ENCODE assay signal across 14 cellular contexts in the genomic region with DNA sequence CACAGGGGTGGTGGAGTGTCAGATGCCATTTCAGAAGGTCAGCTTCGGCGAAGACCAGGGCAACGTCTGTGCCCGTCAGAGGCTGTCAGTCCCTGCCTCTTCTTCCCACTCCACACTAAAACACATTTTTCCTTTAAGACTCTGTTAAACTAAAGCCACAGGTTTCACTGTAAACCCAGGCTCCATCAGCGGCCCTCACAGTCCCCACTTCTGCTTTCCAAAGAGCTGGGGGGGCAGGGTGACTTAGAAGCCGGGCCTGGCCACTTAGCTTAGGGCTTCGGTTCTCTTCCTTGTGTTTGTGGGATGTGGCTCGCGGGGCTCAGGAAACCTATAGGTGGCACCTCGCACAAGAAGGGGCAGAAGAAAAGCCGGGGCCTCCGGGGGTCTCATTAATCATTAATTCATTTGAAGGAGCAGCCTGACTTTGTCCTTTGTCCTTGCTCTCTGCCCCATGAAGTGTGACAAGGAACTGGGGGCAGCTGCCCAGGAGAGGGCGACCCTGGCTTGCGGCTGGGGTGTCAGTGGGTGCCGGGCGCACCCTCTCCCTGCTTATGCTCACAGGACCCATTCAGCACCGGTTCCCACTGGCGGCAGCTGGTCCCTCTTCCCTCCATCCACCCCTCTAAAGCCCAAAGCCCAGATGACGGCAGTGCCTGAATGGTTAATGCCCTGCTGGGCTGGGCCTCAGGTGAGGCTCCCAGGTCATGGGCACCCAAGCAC. TPM values are rescaled to one million over a fixed set of nuclear protein-coding genes. Genes with fewer than 3 reads are reported as not detected.
DNase-seq lines count a peak whose midpoint lies in the region; ATAC-seq and TF ChIP-seq lines count a peak whose summit lies in the region.
"Had no signal": no experiment of that assay in that cellular context is flagged by ENCODE, and none has a peak within 500 bp of the region (broad histone marks: within the 10 kb centered on the region; RNA-seq: fewer than 3 reads in every experiment).

No MANE protein-coding gene starts in this region.

- CTCF ChIA-PET in T-cell (lab: Charles Lee), result no interaction called here

- H3K36me3 ChIP-seq in ovary (no peaks in the 10 kb centered on the region), prostate gland (no peaks in the 10 kb centered on the region)

- TF ChIP-seq CTCF in ovary (IDR thresholded peaks at IDR 0.05), result no peak
- no peak for TF ChIP-seq CTCF in prostate gland (IDR thresholded peaks at IDR 0.05)

- DNase-seq in CD1c-positive myeloid dendritic cell (ENCODE audit: extremely low spot score) (peak; percentile 85), T-cell (peak in 1 of 34 experiments; percentile 43), memory B cell (ENCODE audit: low spot score in 2 of 2) (peak; percentile 46 to 48), ovary (no peak), prostate gland (ENCODE audit: low spot score) (no peak)
- no peak for DNase-seq in stimulated activated CD4-positive, alpha-beta T cell treated with anti-CD3 and anti-CD28 coated beads, Interleukin-1b, Interleukin-23, amount 100 ng/mL, for 48 hours
- DNase-seq: COR-L47, GOT3, NCI-H1436 treated with DMSO at 0.1 percent for 48 hours, nephron progenitor cell, PC-9 had no signal

- H3K36me3 Mint-ChIP-seq in IgD-negative memory B cell (peaks cover 1% of the 10 kb centered on the region), T-cell (no peaks in the 10 kb centered on the region), memory B cell (no peaks in the 10 kb centered on the region)

- H3K27me3 ChIP-seq in ovary (no peaks in the 10 kb centered on the region), prostate gland (replicated peaks; ENCODE audit: insufficient read depth) (no peaks in the 10 kb centered on the region)

- TF ChIP-seq POLR2A in ovary (IDR thresholded peaks at IDR 0.05), result no peak
- TF ChIP-seq POLR2A in prostate gland (IDR thresholded peaks at IDR 0.05), result no peak

- H3K27me3 Mint-ChIP-seq in IgD-negative memory B cell, result no peaks in the 10 kb centered on the region
- H3K27me3 Mint-ChIP-seq in T-cell, result no peaks in the 10 kb centered on the region
- no peaks in the 10 kb centered on the region for H3K27me3 Mint-ChIP-seq in memory B cell

- H3K27ac ChIP-seq in ovary, result no peak overlapping the region
- no peak overlapping the region for H3K27ac ChIP-seq in prostate gland
- H3K27ac ChIP-seq: PC-9 had no signal

- H3K9me3 ChIP-seq in ovary, result no peaks in the 10 kb centered on the region
- H3K9me3 ChIP-seq in prostate gland, result no peaks in the 10 kb centered on the region

- peaks cover 8% of the 10 kb centered on the region for H3K4me1 ChIP-seq in ovary (ENCODE audit: insufficient read depth)
- H3K4me1 ChIP-seq in prostate gland (replicated peaks), result peaks cover 4% of the 10 kb centered on the region

- TF ChIP-seq EP300 in ovary (IDR thresholded peaks at IDR 0.05), result no peak

- ATAC-seq in T-cell (replicated peaks in 1 of 4) (no peak), memory B cell (ENCODE audit: low read depth) (peak; percentile 43), GM18867 (IDR thresholded peaks at IDR 0.05; ENCODE audit: unreplicated experiment) (no peak)

- H3K9me3 Mint-ChIP-seq in IgD-negative memory B cell (no peaks in the 10 kb centered on the region), T-cell (no peaks in the 10 kb centered on the region), memory B cell (no peaks in the 10 kb centered on the region)
- H3K9me3 Mint-ChIP-seq: nephron progenitor cell had no signal

- H3K4me1 Mint-ChIP-seq in IgD-negative memory B cell (peaks cover 16 to 20% (median 18%) of the 10 kb centered on the region in 3 donors), T-cell (peaks cover 19 to 30% (median 25%) of the 10 kb centered on the region in 3 donors), memory B cell (peaks cover 21% of the 10 kb centered on the region)

- POLR2A ChIA-PET in T-cell (lab: Charles Lee), result interaction anchor here in 1 of 2 donors (0.8 kb wide), 1 partner anchor 120 kb away, joined by 3 read pairs; a partner anchor contains a TSS

- 88 to 89% (median 89%) methylated on average over 19 of the region's 19 CpGs for WGBS in ovary, 3 donors
- WGBS in prostate gland, result 74% methylated on average over 19 of the region's 19 CpGs

- H3K27ac Mint-ChIP-seq in IgD-negative memory B cell (peak overlapping the region; percentile 71 to 82 (median 81)), T-cell (peak overlapping the region; percentile 46 to 58), memory B cell (peak overlapping the region; percentile 87)

- H3K4me3 ChIP-seq in ovary (no peak overlapping the region), prostate gland (no peak overlapping the region)
- H3K4me3 ChIP-seq: PC-9 had no signal

- H3K4me3 Mint-ChIP-seq in IgD-negative memory B cell, result peak overlapping the region in 3 of 4 donors; percentile 16 to 71 (median 48)
- no peak overlapping the region for H3K4me3 Mint-ChIP-seq in T-cell
- H3K4me3 Mint-ChIP-seq in memory B cell, result peak overlapping the region; percentile 11
- H3K4me3 Mint-ChIP-seq: nephron progenitor cell had no signal

- intact Hi-C loops in ovary (cut with DNase I) (no loop called here), prostate gland (cut with DNase I) (loop anchor here (5.0 kb wide), 1 partner anchor 149 kb away; a partner anchor contains a TSS)

RNA-seq across cellular contexts. Expression of a gene that starts 4.1 kb away (rescaled TPM):
- polyA plus RNA-seq in IgD-negative memory B cell (17.8 TPM), ovary (1 to 10 TPM; 2.7 to 3.4 TPM)
- total RNA-seq in T-cell (10 to 100 TPM; 18.7 to 72.2 (median 22.6) TPM), ovary (1 to 10 TPM; 3.2 to 8.7 (median 4.6) TPM), prostate gland (10 to 100 TPM; 11.7 to 13.3 TPM)

RNA-seq across cellular contexts. Expression of a gene that starts 8.1 kb away (rescaled TPM):
- polyA plus RNA-seq in IgD-negative memory B cell (54.2 TPM), ovary (10 to 100 TPM in 1 of 2 donors, 1 to 10 TPM in 1; 4.3 to 15.8 TPM)
- total RNA-seq in T-cell (10 to 100 TPM; 35.6 to 79.1 (median 77.8) TPM), ovary (10 to 100 TPM; 21.2 to 41.7 (median 25.5) TPM), prostate gland (100 to 1,000 TPM in 1 of 2 donors, 10 to 100 TPM in 1; 36.1 to 106 TPM)

RNA-seq across cellular contexts. Expression of a gene that starts 23.8 kb away (rescaled TPM):
- 2.3 TPM for polyA plus RNA-seq in IgD-negative memory B cell
- 1 to 10 TPM in 2 of 5 donors, under 1 TPM in 3; 0.48 to 1.3 (median 0.92) TPM for total RNA-seq in T-cell
- total RNA-seq in ovary, result under 1 TPM in 6 of 7 donors, not detected in 1; 0.11 to 0.72 (median 0.34) TPM
- under 1 TPM in 1 of 2 donors, not detected in 1; 0.31 TPM for polyA plus RNA-seq in ovary
- total RNA-seq in prostate gland, result 1 to 10 TPM in 1 of 2 donors, under 1 TPM in 1; 0.27 to 4.7 TPM
- total RNA-seq: subcutaneous adipose tissue had no signal

RNA-seq across cellular contexts. Expression of a gene that starts 44.2 kb away (rescaled TPM):
- polyA plus RNA-seq in IgD-negative memory B cell, result 1.2 TPM
- total RNA-seq in T-cell, result 1,000 to 10,000 TPM in 1 of 5 donors, 100 to 1,000 TPM in 4; 368 to 1,017 (median 906) TPM
- 100 to 1,000 TPM; 175 to 850 (median 372) TPM for total RNA-seq in ovary
- polyA plus RNA-seq in ovary, result 100 to 1,000 TPM; 216 to 268 TPM
- total RNA-seq in prostate gland, result 1,000 to 10,000 TPM in 1 of 2 donors, 100 to 1,000 TPM in 1; 110 to 1,326 TPM

RNA-seq across cellular contexts. Expression of a gene that starts 44.7 kb away (rescaled TPM):
- polyA plus RNA-seq in IgD-negative memory B cell, result 77.7 TPM
- 10 to 100 TPM; 57.9 to 95.4 (median 91.7) TPM for total RNA-seq in T-cell
- total RNA-seq in ovary, result 10 to 100 TPM; 49.7 to 99.1 (median 85.4) TPM
- 10 to 100 TPM; 52.0 to 78.4 TPM for polyA plus RNA-seq in ovary
- total RNA-seq in prostate gland, result 10 to 100 TPM; 39.3 to 74.1 TPM

Comparison
In these comparisons a context has a peak if more than half of its experiments do, and no peak if none do; other contexts are left out.
1. DNase-seq: peak in CD1c-positive myeloid dendritic cell (single experiment) and memory B cell (2 of 2); none in ovary (0 of 5), prostate gland (single experiment) and stimulated activated CD4-positive, alpha-beta T cell treated with anti-CD3 and anti-CD28 coated beads, Interleukin-1b, Interleukin-23, amount 100 ng/mL, for 48 hours (single experiment).
2. H3K4me3 Mint-ChIP-seq: peak in IgD-negative memory B cell (3 of 4) and memory B cell (single experiment); none in T-cell (0 of 3).
3. Peak in every context shown above with its lines, with median percentiles within 50 percentile points of each other: H3K27ac Mint-ChIP-seq.